Comparison of ENCODE assay signal across 17 cellular contexts in genomic region chr14:65472189-65472588, GRCh38. TPM values are rescaled to one million over a fixed set of nuclear protein-coding genes. Genes with fewer than 3 reads are reported as not detected.
A peak's percentile ranks its signal among the peaks of the same experiment; 100 is the strongest.
DNase-seq lines count a peak whose midpoint lies in the region; ATAC-seq, FAIRE-seq and TF ChIP-seq lines count a peak whose summit lies in the region.
"Had no signal": no experiment of that assay in that cellular context is flagged by ENCODE, and none has a peak within 500 bp of the region (broad histone marks: within the 10 kb centered on the region; RNA-seq: fewer than 3 reads in every experiment).

No MANE protein-coding gene starts in this region.

- H4K5ac ChIP-seq in H9 (ENCODE audit: insufficient read length, low read depth, low read length): no peak overlapping the region
- no peak overlapping the region for H4K5ac ChIP-seq in H1 (ENCODE audit: insufficient read length, low read depth, low read length)

- no peak overlapping the region for H2BK5ac ChIP-seq in H9 (ENCODE audit: insufficient read length, low read length)
- 0 out of 2 replicates have a peak overlapping the region, but pooled peaks have one; percentile 26 for H2BK5ac ChIP-seq in H1 (ENCODE audit: low read depth, low read length)

- H3K4ac ChIP-seq in H9 (ENCODE audit: low read depth, low read length) (no peak overlapping the region), H1 (replicated peaks; ENCODE audit: insufficient read length, low read depth, low read length) (no peak overlapping the region)

- H3K23ac ChIP-seq in H9 (ENCODE audit: insufficient read length, low read depth, low read length) (no peak overlapping the region), H1 (ENCODE audit: insufficient read length) (no peak overlapping the region)

- H4K20me1 ChIP-seq in H9 (ENCODE audit: control insufficient read depth, insufficient read depth, insufficient read length): no peaks in the 10 kb centered on the region
- H4K20me1 ChIP-seq in H1 (replicated peaks in 1 of 2; ENCODE audit: control insufficient read depth in 1 of 2, insufficient read depth in 2 of 2, low read length in 2 of 2): peaks cover 0 to 3% of the 10 kb centered on the region in 2 experiments

- no peak for TF ChIP-seq CTCF in BE2C (IDR thresholded peaks at IDR 0.05; ENCODE audit: low read depth, low read length)
- no peak for TF ChIP-seq CTCF in H9 (conservative IDR thresholded peaks at IDR 0.05)
- TF ChIP-seq CTCF in H1 (IDR thresholded peaks at IDR 0.05; ENCODE audit: control extremely low read depth in 1 of 3, insufficient read depth in 1 of 3, low read depth in 1 of 3, low read length in 3 of 3): no peak

- no peak overlapping the region for H3K9ac ChIP-seq in H9 (ENCODE audit: extremely low read depth, insufficient read length, low read length)
- no peak overlapping the region for H3K9ac ChIP-seq in H1 (replicated peaks in 1 of 4; ENCODE audit: extremely low read depth in 1 of 4, low read depth in 3 of 4, low read length in 3 of 4)
- H3K9ac ChIP-seq: parathyroid adenoma had no signal

- FAIRE-seq in H1 (lab: Jason Lieb, UNC): peak; percentile 19

- peaks cover 42 to 55% of the 10 kb centered on the region in 2 experiments for H3K4me1 Mint-ChIP-seq in H9
- peaks cover 46% of the 10 kb centered on the region for H3K4me1 Mint-ChIP-seq in activated naive CD8-positive, alpha-beta T cell treated with anti-CD3 and anti-CD28 coated beads, Interleukin-2, amount 50 U/mL, for 24 hours

- POLR2A ChIA-PET in H1 (lab: Charles Lee; ENCODE audit: partially characterized antibody): no interaction called here

- H2BK15ac ChIP-seq in H9 (ENCODE audit: low read depth, low read length) (no peak overlapping the region), H1 (ENCODE audit: low read length) (no peak overlapping the region)

- H3K4me1 ChIP-seq in BE2C (peaks cover 26% of the 10 kb centered on the region), H9 (ENCODE audit: insufficient read depth, low read length) (peaks cover 5% of the 10 kb centered on the region; the same call in 1 of the 2 replicates), H1 (replicated peaks in 1 of 4; ENCODE audit: control insufficient read depth in 3 of 4, insufficient read depth in 4 of 4, low read length in 3 of 4) (peaks cover 4 to 18% (median 8%) of the 10 kb centered on the region in 4 experiments; a peak in 5 of 7 replicates)
- H3K4me1 ChIP-seq: gastroesophageal sphincter had no signal

- H3K4me2 ChIP-seq in H9 (ENCODE audit: insufficient read depth, insufficient read length, low read length): no peak overlapping the region
- H3K4me2 ChIP-seq in H1 (ENCODE audit: insufficient read depth in 1 of 2, low read depth in 2 of 2, low read length in 2 of 2): 0 out of 4 replicates have a peak overlapping the region, but pooled peaks of 1 of the 2 experiments have one; percentile 2

- no peak overlapping the region for H2BK120ac ChIP-seq in H9 (ENCODE audit: low read depth, low read length, poor library complexity, severe bottlenecking)
- H2BK120ac ChIP-seq in H1 (replicated peaks; ENCODE audit: low read depth, low read length): no peak overlapping the region

- H3K27ac ChIP-seq in H9 (ENCODE audit: insufficient read length, low read depth, low read length) (no peak overlapping the region), H1 (ENCODE audit: low read depth, low read length) (no peak overlapping the region)
- H3K27ac ChIP-seq: gastroesophageal sphincter, parathyroid adenoma had no signal

- DNase-seq in BE2C (peak; percentile 15), H9 (peak; percentile 38), NCI-H345 (lab: John Stamatoyannopoulos, UW) (peak; percentile 73), H1 (ENCODE audit: low read depth in 1 of 2, low spot score in 2 of 2) (no peak)
- DNase-seq in central memory CD4-positive, alpha-beta T cell: no peak
- DNase-seq in activated naive CD8-positive, alpha-beta T cell treated with anti-CD3 and anti-CD28 coated beads, Interleukin-2, amount 50 U/mL, for 24 hours: no peak
- DNase-seq in activated naive CD4-positive, alpha-beta T cell (lab: John Stamatoyannopoulos, UW): no peak
- DNase-seq: activated CD4-positive, alpha-beta T cell treated with anti-CD3 and anti-CD28 coated beads for 48 hours; activated T-cell treated with anti-CD3 and anti-CD28 coated beads, Interleukin-2, amount 50 U/mL, for 24 hours; islet precursor cell; midbrain; NCI-H774; Right ventricle myocardium superior; stimulated activated naive CD8-positive, alpha-beta T cell treated with anti-CD3 and anti-CD28 coated beads, Interleukin-15, amount 100 ng/mL, for 72 hours had no signal

- ATAC-seq in activated naive CD8-positive, alpha-beta T cell treated with anti-CD3 and anti-CD28 coated beads, Interleukin-2, amount 50 U/mL, for 24 hours: no peak
- no peak for ATAC-seq in GM19455 (IDR thresholded peaks at IDR 0.05; ENCODE audit: unreplicated experiment)
- ATAC-seq: gastroesophageal sphincter; stimulated activated naive CD8-positive, alpha-beta T cell treated with anti-CD3 and anti-CD28 coated beads, Interleukin-15, amount 100 ng/mL, for 72 hours had no signal

- H3K27me3 ChIP-seq in BE2C: no peaks in the 10 kb centered on the region
- no peaks in the 10 kb centered on the region for H3K27me3 ChIP-seq in H9 (ENCODE audit: insufficient read depth, low read length)
- no peaks in the 10 kb centered on the region for H3K27me3 ChIP-seq in H1 (replicated peaks in 1 of 4; ENCODE audit: control insufficient read depth in 3 of 4, extremely low read depth in 1 of 4, insufficient read depth in 3 of 4, low read length in 3 of 4)
- H3K27me3 ChIP-seq: gastroesophageal sphincter had no signal

- H3K14ac ChIP-seq in H9 (ENCODE audit: insufficient read depth, low read length) (no peak overlapping the region), H1 (ENCODE audit: insufficient read length) (no peak overlapping the region)

- TF ChIP-seq RAD21 in H1 (IDR thresholded peaks at IDR 0.05 in 1 of 2, conservative IDR thresholded peaks at IDR 0.05 in 1 of 2; ENCODE audit: low read depth in 2 of 2, low read length in 2 of 2): no peak

- H3K56ac ChIP-seq in H9 (ENCODE audit: insufficient read length, low read depth, low read length) (no peak overlapping the region), H1 (replicated peaks; ENCODE audit: insufficient read length, low read depth, low read length) (no peak overlapping the region)

- H3K23me2 ChIP-seq in H9 (ENCODE audit: insufficient read length, low read depth, low read length, poor library complexity, severe bottlenecking): no peaks in the 10 kb centered on the region
- no peaks in the 10 kb centered on the region for H3K23me2 ChIP-seq in H1 (ENCODE audit: low read depth, low read length)

- no peaks in the 10 kb centered on the region; the same call in 1 of the 2 replicates for H3K27me3 Mint-ChIP-seq in H9 (ENCODE audit: low read depth)
- H3K27me3 Mint-ChIP-seq in activated naive CD8-positive, alpha-beta T cell treated with anti-CD3 and anti-CD28 coated beads, Interleukin-2, amount 50 U/mL, for 24 hours: no peaks in the 10 kb centered on the region
- H3K27me3 Mint-ChIP-seq: activated T-cell treated with anti-CD3 and anti-CD28 coated beads, Interleukin-2, amount 50 U/mL, for 24 hours; stimulated activated naive CD8-positive, alpha-beta T cell treated with anti-CD3 and anti-CD28 coated beads, Interleukin-15, amount 100 ng/mL, for 72 hours had no signal

- H4K8ac ChIP-seq in H9 (replicated peaks; ENCODE audit: insufficient read length, low read depth, low read length) (no peak overlapping the region), H1 (ENCODE audit: extremely low read depth, insufficient read depth, low read length) (no peak overlapping the region)

- peak overlapping the region in 2 of 3 experiments; percentile 63 to 79; a peak in 3 of 7 replicates for H3K27ac Mint-ChIP-seq in H9
- no peak overlapping the region for H3K27ac Mint-ChIP-seq in activated naive CD8-positive, alpha-beta T cell treated with anti-CD3 and anti-CD28 coated beads, Interleukin-2, amount 50 U/mL, for 24 hours
- H3K27ac Mint-ChIP-seq: stimulated activated naive CD8-positive, alpha-beta T cell treated with anti-CD3 and anti-CD28 coated beads, Interleukin-15, amount 100 ng/mL, for 72 hours had no signal

- H3K4me3 ChIP-seq in BE2C (ENCODE audit: low read depth, low read length) (no peak overlapping the region), H1 (ENCODE audit: extremely low read depth in 1 of 4, insufficient read depth in 2 of 4, low read depth in 3 of 4, low read length in 4 of 4) (no peak overlapping the region; a peak in 1 of 8 replicates)
- H3K4me3 ChIP-seq: gastroesophageal sphincter had no signal

- H2BK12ac ChIP-seq in H9 (ENCODE audit: insufficient read length, low read depth, low read length) (no peak overlapping the region), H1 (ENCODE audit: low read depth, low read length) (no peak overlapping the region)

- H2AFZ ChIP-seq in H9 (ENCODE audit: low read length) (no peak overlapping the region), H1 (ENCODE audit: low read length) (no peak overlapping the region)
- H2AFZ ChIP-seq: parathyroid adenoma had no signal

- H2BK20ac ChIP-seq in H9 (ENCODE audit: low read depth, low read length, poor library complexity, severe bottlenecking) (no peak overlapping the region), H1 (ENCODE audit: low read length) (no peak overlapping the region)

- H3K36me3 ChIP-seq in BE2C (no peaks in the 10 kb centered on the region), H1 (ENCODE audit: control insufficient read depth in 2 of 4, insufficient read depth in 4 of 4, low read length in 3 of 4) (no peaks in the 10 kb centered on the region; a peak in 1 of 8 replicates)
- H3K36me3 ChIP-seq: gastroesophageal sphincter had no signal

- peaks cover 0 to 3% (median 2%) of the 10 kb centered on the region in 3 experiments; a peak in 2 of 7 replicates for H3K36me3 Mint-ChIP-seq in H9 (ENCODE audit: insufficient read depth in 1 of 3, low read depth in 3 of 3)
- peaks cover 25% of the 10 kb centered on the region for H3K36me3 Mint-ChIP-seq in activated naive CD8-positive, alpha-beta T cell treated with anti-CD3 and anti-CD28 coated beads, Interleukin-2, amount 50 U/mL, for 24 hours (ENCODE audit: low read depth)

- H3K9me3 ChIP-seq in BE2C (no peaks in the 10 kb centered on the region), H9 (ENCODE audit: control insufficient read depth, low read depth, low read length) (no peaks in the 10 kb centered on the region), H1 (ENCODE audit: insufficient read depth in 2 of 2, low read depth in 1 of 2, low read length in 1 of 2) (no peaks in the 10 kb centered on the region)
- H3K9me3 ChIP-seq: gastroesophageal sphincter had no signal

- no peak overlapping the region for H3K4me3 Mint-ChIP-seq in H9
- no peak overlapping the region for H3K4me3 Mint-ChIP-seq in activated naive CD8-positive, alpha-beta T cell treated with anti-CD3 and anti-CD28 coated beads, Interleukin-2, amount 50 U/mL, for 24 hours
- H3K4me3 Mint-ChIP-seq: activated T-cell treated with anti-CD3 and anti-CD28 coated beads, Interleukin-2, amount 50 U/mL, for 24 hours; stimulated activated naive CD8-positive, alpha-beta T cell treated with anti-CD3 and anti-CD28 coated beads, Interleukin-15, amount 100 ng/mL, for 72 hours had no signal

- H3K18ac ChIP-seq in H9 (ENCODE audit: insufficient read length, low read depth, low read length) (no peak overlapping the region), H1 (ENCODE audit: extremely low read depth, low read length) (no peak overlapping the region)

- H2AK5ac ChIP-seq in H9 (ENCODE audit: insufficient read length, low read length): no peak overlapping the region
- H2AK5ac ChIP-seq in H1 (ENCODE audit: low read depth, low read length): no peak overlapping the region

- H3K79me2 ChIP-seq in H9 (ENCODE audit: insufficient read depth, low read length): no peaks in the 10 kb centered on the region
- H3K79me2 ChIP-seq in H1 (ENCODE audit: control insufficient read depth in 1 of 2, insufficient read depth in 2 of 2, low read length in 2 of 2): no peaks in the 10 kb centered on the region

- CTCF ChIA-PET in H1 (lab: Charles Lee; ENCODE audit: partially characterized antibody): interaction anchor here (1.5 kb wide), 1 partner anchor 15 kb away, joined by 6 read pairs; no protein-coding TSS in a partner anchor

- no peak overlapping the region for H3T11ph ChIP-seq in H9 (ENCODE audit: low read length)

- H4K91ac ChIP-seq in H9 (ENCODE audit: insufficient read length, low read depth, low read length) (no peak overlapping the region), H1 (replicated peaks; ENCODE audit: insufficient read length, low read length) (no peak overlapping the region)

- no peak for TF ChIP-seq POLR2A in H1 (IDR thresholded peaks at IDR 0.05; ENCODE audit: control extremely low read depth in 1 of 2, low read depth in 2 of 2, low read length in 2 of 2)

- H3K9me3 Mint-ChIP-seq in H9: no peaks in the 10 kb centered on the region; a peak in 1 of 5 replicates
- H3K9me3 Mint-ChIP-seq in activated naive CD8-positive, alpha-beta T cell treated with anti-CD3 and anti-CD28 coated beads, Interleukin-2, amount 50 U/mL, for 24 hours: no peaks in the 10 kb centered on the region
- H3K9me3 Mint-ChIP-seq: activated T-cell treated with anti-CD3 and anti-CD28 coated beads, Interleukin-2, amount 50 U/mL, for 24 hours; stimulated activated naive CD8-positive, alpha-beta T cell treated with anti-CD3 and anti-CD28 coated beads, Interleukin-15, amount 100 ng/mL, for 72 hours had no signal

- TF ChIP-seq EP300 in H1 (IDR thresholded peaks at IDR 0.05; ENCODE audit: borderline replicate concordance in 1 of 2, low read depth in 2 of 2, low read length in 2 of 2): no peak

- H3K79me1 ChIP-seq in H9 (ENCODE audit: insufficient read depth, low read depth, low read length, poor library complexity, severe bottlenecking) (no peaks in the 10 kb centered on the region), H1 (ENCODE audit: low read depth, low read length) (no peaks in the 10 kb centered on the region)

RNA-seq across cellular contexts. Expression of gene FUT8, which starts 59.7 kb away (rescaled TPM):
- polyA plus RNA-seq in BE2C (2012; ENCODE audit: insufficient read depth, insufficient read length, low read depth): 7.2 TPM
- total RNA-seq in H9 (2021): 43.9 and 44.3 TPM in 2 replicates
- total RNA-seq in H1 (2021; fragmentation: NEBNext Ultra II Directional; extraction: Animal tissue kit (Norgen Biotek cat#: 25700)): 25.1 and 25.3 TPM in 2 replicates
- polyA plus RNA-seq in H1 (2011; rRNA removed): 8.8 and 10.5 TPM in 2 replicates
- polyA plus RNA-seq in H1 (2011; cell fraction: cytosol; rRNA removed): 10.8 TPM
- 6.0 TPM for polyA plus RNA-seq in H1 (2011; cell fraction: nucleus; rRNA removed)
- polyA plus RNA-seq in H1 (2012, experiment 1 of 2): 14.8 to 24.7 TPM (median 18.1 TPM) in 4 replicates
- polyA plus RNA-seq in H1 (2012, experiment 2 of 2): 2.9 TPM
- 14.4 TPM for polyA plus RNA-seq in H1 (2013, experiment 1 of 2)
- polyA plus RNA-seq in H1 (2013, experiment 2 of 2): 15.9 TPM
- polyA minus RNA-seq in H1 (2011; rRNA and poly(A)+ RNA removed): 32.5 and 36.2 TPM in 2 replicates
- 10.7 TPM for polyA minus RNA-seq in H1 (2011; cell fraction: cytosol; rRNA and poly(A)+ RNA removed)
- polyA minus RNA-seq in H1 (2011; cell fraction: nucleus; rRNA and poly(A)+ RNA removed): 37.8 TPM

Comparison
In these comparisons a context has a peak if more than half of its experiments do, and no peak if none do; other contexts are left out.
1. DNase-seq: peak in BE2C (single experiment), H9 (single experiment) and NCI-H345 (single experiment); none in H1 (0 of 2), central memory CD4-positive, alpha-beta T cell (single experiment), activated naive CD8-positive, alpha-beta T cell treated with anti-CD3 and anti-CD28 coated beads, Interleukin-2, amount 50 U/mL, for 24 hours (single experiment) and activated naive CD4-positive, alpha-beta T cell (0 of 4).